Comparison of ENCODE assay signal across 1 cellular context in the genomic region with DNA sequence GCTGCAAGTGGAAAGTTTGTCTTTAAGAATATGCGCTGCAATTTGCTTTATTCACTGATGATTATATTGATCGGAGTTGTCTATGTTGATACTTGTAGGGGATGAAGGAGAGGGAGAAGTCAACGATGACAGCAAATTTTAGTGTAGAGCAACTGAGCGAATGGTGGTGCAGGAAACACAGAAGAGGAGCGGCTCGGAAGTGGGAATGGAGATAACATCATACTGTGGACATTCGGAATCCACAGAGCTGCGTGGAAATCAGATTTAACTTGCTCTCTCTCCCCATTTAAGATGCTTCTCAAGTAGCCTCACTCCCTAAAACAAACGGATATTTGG.
TF ChIP-seq lines count a peak whose summit lies in the region.

No MANE protein-coding gene starts in this region.

TF ChIP-seq in H1, 55 proteins besides CTCF, POLR2A, EP300 and RAD21:
- no peak for TF ChIP-seq SP2 (IDR thresholded peaks at IDR 0.05; ENCODE audit: low read length)
- TF ChIP-seq JUN (IDR thresholded peaks at IDR 0.05; ENCODE audit: low read depth, low read length): no peak
- TF ChIP-seq BCL11A (IDR thresholded peaks at IDR 0.05; ENCODE audit: low read depth in 2 of 2, low read length in 2 of 2): no peak
